In the genomic region with DNA sequence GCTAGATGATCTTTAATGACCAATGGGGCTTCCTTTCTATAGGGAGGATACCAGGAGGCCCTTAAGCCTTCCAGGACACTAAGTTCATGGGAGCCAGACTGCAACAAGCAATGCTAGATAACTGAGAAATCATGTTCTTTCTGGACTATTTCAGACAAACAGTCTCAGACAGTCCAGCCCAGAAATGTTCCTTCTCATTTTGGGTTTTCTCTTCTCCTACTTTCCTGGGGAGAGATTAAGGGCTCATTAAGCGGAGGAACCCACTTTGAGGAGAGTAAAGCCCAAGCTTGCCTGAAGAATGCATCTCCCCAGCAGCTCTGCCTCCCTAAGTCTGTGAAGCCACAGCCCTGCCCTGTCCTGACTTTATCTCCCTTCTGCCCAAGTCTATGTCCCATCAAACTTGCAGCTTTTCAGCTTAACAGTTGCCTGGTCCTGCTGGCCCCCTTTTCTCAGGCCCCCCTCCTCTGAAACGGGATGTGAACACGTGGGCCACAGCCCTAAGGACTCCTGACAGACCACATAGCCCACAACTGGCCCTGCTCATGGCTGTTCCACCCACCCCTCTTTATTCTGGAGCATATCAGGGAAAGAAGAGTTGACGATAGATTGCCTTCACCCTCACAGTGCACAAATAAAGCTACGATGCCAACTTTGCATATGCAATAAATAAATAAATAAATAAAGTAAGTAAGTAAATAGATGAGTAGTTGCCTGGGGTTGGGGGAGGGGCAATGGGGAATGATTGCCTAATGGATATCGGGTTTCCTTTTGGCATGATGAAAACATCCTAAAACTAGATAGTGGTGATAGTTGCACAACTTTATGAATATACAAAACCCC, we compare ENCODE assay signal across 1 cellular context.
TF ChIP-seq lines count a peak whose summit lies in the region.

No MANE protein-coding gene starts in this region.

TF ChIP-seq in SK-N-SH treated with all-trans-retinoic acid at 6 μM for 48 hours, 23 proteins besides CTCF, POLR2A, EP300 and RAD21 (continued from another document):
- TF ChIP-seq, protein P1, sequence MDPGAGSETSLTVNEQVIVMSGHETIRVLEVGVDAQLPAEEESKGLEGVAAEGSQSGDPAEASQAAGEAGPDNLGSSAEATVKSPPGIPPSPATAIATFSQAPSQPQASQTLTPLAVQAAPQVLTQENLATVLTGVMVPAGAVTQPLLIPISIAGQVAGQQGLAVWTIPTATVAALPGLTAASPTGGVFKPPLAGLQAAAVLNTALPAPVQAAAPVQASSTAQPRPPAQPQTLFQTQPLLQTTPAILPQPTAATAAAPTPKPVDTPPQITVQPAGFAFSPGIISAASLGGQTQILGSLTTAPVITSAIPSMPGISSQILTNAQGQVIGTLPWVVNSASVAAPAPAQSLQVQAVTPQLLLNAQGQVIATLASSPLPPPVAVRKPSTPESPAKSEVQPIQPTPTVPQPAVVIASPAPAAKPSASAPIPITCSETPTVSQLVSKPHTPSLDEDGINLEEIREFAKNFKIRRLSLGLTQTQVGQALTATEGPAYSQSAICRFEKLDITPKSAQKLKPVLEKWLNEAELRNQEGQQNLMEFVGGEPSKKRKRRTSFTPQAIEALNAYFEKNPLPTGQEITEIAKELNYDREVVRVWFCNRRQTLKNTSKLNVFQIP (CRISPR knock-in tag; IDR thresholded peaks at IDR 0.05; ENCODE audit: borderline replicate concordance, low read depth): no peak
- no peak for TF ChIP-seq ZNF565 (CRISPR knock-in tag; conservative IDR thresholded peaks at IDR 0.05; ENCODE audit: low read depth)
